Comparison of ENCODE assay signal across 1 cellular context in the genomic region with DNA sequence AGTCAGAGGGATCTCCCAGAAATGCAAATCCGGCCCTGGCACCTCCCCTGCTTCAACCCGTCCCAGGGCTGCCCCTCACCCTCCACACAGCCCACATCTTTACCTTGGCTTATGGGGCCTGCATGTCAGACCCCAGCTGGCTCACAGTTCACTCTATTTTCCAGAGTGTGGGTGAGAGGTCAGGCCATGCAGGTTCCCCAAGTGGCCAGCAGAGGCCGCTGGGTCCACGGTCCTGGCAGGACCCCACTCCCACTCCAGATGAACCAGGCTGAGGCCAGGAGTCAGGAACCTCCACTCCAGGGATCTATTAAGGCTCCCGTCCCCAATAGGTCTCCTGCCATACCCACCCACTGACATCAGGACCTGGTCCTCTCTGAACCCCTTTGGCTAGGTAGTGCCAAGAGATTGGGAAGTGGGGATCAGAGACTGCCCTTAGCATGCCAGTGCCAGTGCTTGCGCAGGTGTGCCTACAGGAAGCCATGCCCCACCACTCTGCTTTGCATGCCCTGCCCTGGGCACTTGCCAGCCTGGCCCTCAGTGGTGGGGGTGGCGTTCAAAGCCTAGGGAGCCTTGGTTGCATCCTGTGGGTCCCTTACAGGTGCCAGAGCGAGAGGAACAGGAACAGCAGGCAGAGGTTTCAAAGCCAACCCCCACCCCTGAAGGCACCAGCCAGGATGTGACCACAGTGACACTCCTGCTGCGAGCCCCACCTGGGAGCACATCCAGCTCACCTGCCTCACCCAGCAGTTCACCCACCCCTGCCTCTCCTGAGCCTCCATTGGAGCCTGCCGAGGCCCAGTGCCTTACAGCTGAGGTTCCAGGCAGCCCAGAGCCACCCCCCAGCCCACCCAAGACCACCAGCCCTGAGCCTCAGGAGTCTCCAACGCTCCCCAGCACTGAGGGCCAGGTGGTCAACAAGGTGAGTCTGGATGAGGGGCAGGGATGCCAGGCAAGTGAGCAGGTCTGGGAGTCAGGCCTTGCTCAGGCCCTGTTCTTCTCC.
A peak's percentile ranks its signal among the peaks of the same experiment; 100 is the strongest.
TF ChIP-seq lines count a peak whose summit lies in the region.

No MANE protein-coding gene starts in this region.

TF ChIP-seq in A549, 52 proteins besides CTCF, POLR2A, EP300 and RAD21:
- TF ChIP-seq SMC3 (IDR thresholded peaks at IDR 0.05) (peak; percentile 66), CHD2 (IDR thresholded peaks at IDR 0.05; ENCODE audit: low read length, partially characterized antibody) (no peak)
TF ChIP-seq in A549: peak in this region for 1.
